ENCODE assay signal across 15 cellular contexts in genomic region chr2:60849165-60849564, GRCh38. TPM values are rescaled to one million over a fixed set of nuclear protein-coding genes. Genes with fewer than 3 reads are reported as not detected.
DNase-seq lines count a peak whose midpoint lies in the region; ATAC-seq and TF ChIP-seq lines count a peak whose summit lies in the region.
"Had no signal": no experiment of that assay in that cellular context is flagged by ENCODE, and none has a peak within 500 bp of the region (broad histone marks: within the 10 kb centered on the region; RNA-seq: fewer than 3 reads in every experiment).

No MANE protein-coding gene starts in this region.

- peaks cover 5% of the 10 kb centered on the region for H3K4me1 Mint-ChIP-seq in activated CD4-positive, alpha-beta T cell treated with anti-CD3 and anti-CD28 coated beads, Interleukin-2, amount 10 ng/mL, durations not matched to agents 24 days and 14 days
- H3K4me1 Mint-ChIP-seq in activated CD4-positive, alpha-beta T cell treated with anti-CD3 and anti-CD28 coated beads for 36 hours, result peaks cover 4% of the 10 kb centered on the region
- H3K4me1 Mint-ChIP-seq in stimulated activated memory B cell treated with anti-CD40 and anti-IgM and Interleukin-4, amounts not matched to agents 10 μg/mL and 1 μg/mL and 100 μg/mL, for 72 hours, result peaks cover 43% of the 10 kb centered on the region
- H3K4me1 Mint-ChIP-seq in activated CD8-positive, alpha-beta memory T cell treated with anti-CD3 and anti-CD28 coated beads, Interleukin-2, amount 10 ng/mL, durations not matched to agents 7 days and 5 days, result no peaks in the 10 kb centered on the region
- peaks cover 9% of the 10 kb centered on the region for H3K4me1 Mint-ChIP-seq in activated T-cell treated with anti-CD3 and anti-CD28 coated beads, Interleukin-2, amount 50 U/mL, for 24 hours (ENCODE audit: low read depth)

- ATAC-seq in activated CD4-positive, alpha-beta T cell treated with anti-CD3 and anti-CD28 coated beads for 36 hours, result no peak
- ATAC-seq in stimulated activated memory B cell treated with anti-CD40 and anti-IgM and Interleukin-4, amounts not matched to agents 10 μg/mL and 1 μg/mL and 100 μg/mL, for 72 hours, result no peak
- no peak for ATAC-seq in activated CD8-positive, alpha-beta memory T cell treated with anti-CD3 and anti-CD28 coated beads, Interleukin-2, amount 10 ng/mL, durations not matched to agents 7 days and 5 days
- ATAC-seq in GM19023 (IDR thresholded peaks at IDR 0.05; ENCODE audit: unreplicated experiment), result no peak
- ATAC-seq: PC-3 had no signal

- no peak overlapping the region for H3K4me3 ChIP-seq in fibroblast of mammary gland (ENCODE audit: control insufficient read depth, low read depth, low read length)

- CTCF ChIA-PET in activated CD4-positive, alpha-beta T cell treated with anti-CD3 and anti-CD28 coated beads for 36 hours (lab: Charles Lee), result interaction anchor here (1.2 kb wide), 1 partner anchor 10 kb away, joined by 3 read pairs; no protein-coding TSS in a partner anchor
- CTCF ChIA-PET in activated CD8-positive, alpha-beta memory T cell treated with anti-CD3 and anti-CD28 coated beads, Interleukin-2, amount 10 ng/mL, durations not matched to agents 7 days and 5 days (lab: Charles Lee), result interaction anchor here (1.8 kb wide), 1 partner anchor 150 kb away, joined by 5 read pairs; no protein-coding TSS in a partner anchor

- POLR2A ChIA-PET in activated CD4-positive, alpha-beta T cell treated with anti-CD3 and anti-CD28 coated beads for 36 hours (lab: Charles Lee), result no interaction called here

- peaks cover 2% of the 10 kb centered on the region for H3K27me3 Mint-ChIP-seq in activated CD4-positive, alpha-beta T cell treated with anti-CD3 and anti-CD28 coated beads, Interleukin-2, amount 10 ng/mL, durations not matched to agents 24 days and 14 days
- no peaks in the 10 kb centered on the region for H3K27me3 Mint-ChIP-seq in activated CD4-positive, alpha-beta T cell treated with anti-CD3 and anti-CD28 coated beads for 36 hours
- H3K27me3 Mint-ChIP-seq in stimulated activated memory B cell treated with anti-CD40 and anti-IgM and Interleukin-4, amounts not matched to agents 10 μg/mL and 1 μg/mL and 100 μg/mL, for 72 hours, result no peaks in the 10 kb centered on the region
- peaks cover 3% of the 10 kb centered on the region for H3K27me3 Mint-ChIP-seq in activated CD8-positive, alpha-beta memory T cell treated with anti-CD3 and anti-CD28 coated beads, Interleukin-2, amount 10 ng/mL, durations not matched to agents 7 days and 5 days
- no peaks in the 10 kb centered on the region for H3K27me3 Mint-ChIP-seq in activated T-cell treated with anti-CD3 and anti-CD28 coated beads, Interleukin-2, amount 50 U/mL, for 24 hours

- no peaks in the 10 kb centered on the region for H3K9me3 Mint-ChIP-seq in activated CD4-positive, alpha-beta T cell treated with anti-CD3 and anti-CD28 coated beads, Interleukin-2, amount 10 ng/mL, durations not matched to agents 24 days and 14 days
- H3K9me3 Mint-ChIP-seq in activated CD4-positive, alpha-beta T cell treated with anti-CD3 and anti-CD28 coated beads for 36 hours (ENCODE audit: low read depth), result no peaks in the 10 kb centered on the region
- H3K9me3 Mint-ChIP-seq in stimulated activated memory B cell treated with anti-CD40 and anti-IgM and Interleukin-4, amounts not matched to agents 10 μg/mL and 1 μg/mL and 100 μg/mL, for 72 hours, result no peaks in the 10 kb centered on the region
- H3K9me3 Mint-ChIP-seq in activated CD8-positive, alpha-beta memory T cell treated with anti-CD3 and anti-CD28 coated beads, Interleukin-2, amount 10 ng/mL, durations not matched to agents 7 days and 5 days (ENCODE audit: low read depth), result no peaks in the 10 kb centered on the region
- H3K9me3 Mint-ChIP-seq in activated T-cell treated with anti-CD3 and anti-CD28 coated beads, Interleukin-2, amount 50 U/mL, for 24 hours, result no peaks in the 10 kb centered on the region

- H3K27ac Mint-ChIP-seq in activated CD4-positive, alpha-beta T cell treated with anti-CD3 and anti-CD28 coated beads, Interleukin-2, amount 10 ng/mL, durations not matched to agents 24 days and 14 days, result peak overlapping the region; percentile 9
- no peak overlapping the region for H3K27ac Mint-ChIP-seq in activated CD4-positive, alpha-beta T cell treated with anti-CD3 and anti-CD28 coated beads for 36 hours
- H3K27ac Mint-ChIP-seq in stimulated activated memory B cell treated with anti-CD40 and anti-IgM and Interleukin-4, amounts not matched to agents 10 μg/mL and 1 μg/mL and 100 μg/mL, for 72 hours, result peak overlapping the region; percentile 11
- H3K27ac Mint-ChIP-seq in activated CD8-positive, alpha-beta memory T cell treated with anti-CD3 and anti-CD28 coated beads, Interleukin-2, amount 10 ng/mL, durations not matched to agents 7 days and 5 days, result no peak overlapping the region
- no peak overlapping the region for H3K27ac Mint-ChIP-seq in activated T-cell treated with anti-CD3 and anti-CD28 coated beads, Interleukin-2, amount 50 U/mL, for 24 hours

- no peaks in the 10 kb centered on the region for H3K36me3 Mint-ChIP-seq in activated CD4-positive, alpha-beta T cell treated with anti-CD3 and anti-CD28 coated beads, Interleukin-2, amount 10 ng/mL, durations not matched to agents 24 days and 14 days (ENCODE audit: low read depth)
- no peaks in the 10 kb centered on the region for H3K36me3 Mint-ChIP-seq in activated CD4-positive, alpha-beta T cell treated with anti-CD3 and anti-CD28 coated beads for 36 hours (ENCODE audit: low read depth)
- peaks cover 4% of the 10 kb centered on the region for H3K36me3 Mint-ChIP-seq in stimulated activated memory B cell treated with anti-CD40 and anti-IgM and Interleukin-4, amounts not matched to agents 10 μg/mL and 1 μg/mL and 100 μg/mL, for 72 hours
- no peaks in the 10 kb centered on the region for H3K36me3 Mint-ChIP-seq in activated CD8-positive, alpha-beta memory T cell treated with anti-CD3 and anti-CD28 coated beads, Interleukin-2, amount 10 ng/mL, durations not matched to agents 7 days and 5 days
- H3K36me3 Mint-ChIP-seq in activated T-cell treated with anti-CD3 and anti-CD28 coated beads, Interleukin-2, amount 50 U/mL, for 24 hours (ENCODE audit: low read depth), result no peaks in the 10 kb centered on the region

- intact Hi-C loops in activated CD4-positive, alpha-beta T cell treated with anti-CD3 and anti-CD28 coated beads, Interleukin-2, amount 10 ng/mL, durations not matched to agents 24 days and 14 days (cut with micrococcal nuclease), result no loop called here
- intact Hi-C loops in activated CD4-positive, alpha-beta T cell treated with anti-CD3 and anti-CD28 coated beads for 36 hours (cut with DNase I, micrococcal nuclease), result no loop called here

- TF ChIP-seq CTCF in fibroblast of mammary gland (conservative IDR thresholded peaks at IDR 0.05; ENCODE audit: control insufficient read depth, insufficient read depth, low read depth, low read length), result no peak

- H3K4me3 Mint-ChIP-seq in activated CD4-positive, alpha-beta T cell treated with anti-CD3 and anti-CD28 coated beads, Interleukin-2, amount 10 ng/mL, durations not matched to agents 24 days and 14 days, result no peak overlapping the region
- H3K4me3 Mint-ChIP-seq in activated CD4-positive, alpha-beta T cell treated with anti-CD3 and anti-CD28 coated beads for 36 hours, result no peak overlapping the region
- H3K4me3 Mint-ChIP-seq in stimulated activated memory B cell treated with anti-CD40 and anti-IgM and Interleukin-4, amounts not matched to agents 10 μg/mL and 1 μg/mL and 100 μg/mL, for 72 hours, result no peak overlapping the region
- no peak overlapping the region for H3K4me3 Mint-ChIP-seq in activated CD8-positive, alpha-beta memory T cell treated with anti-CD3 and anti-CD28 coated beads, Interleukin-2, amount 10 ng/mL, durations not matched to agents 7 days and 5 days
- H3K4me3 Mint-ChIP-seq in activated T-cell treated with anti-CD3 and anti-CD28 coated beads, Interleukin-2, amount 50 U/mL, for 24 hours, result no peak overlapping the region

- DNase-seq in activated CD4-positive, alpha-beta T cell treated with anti-CD3 and anti-CD28 coated beads, Interleukin-2, amount 10 ng/mL, durations not matched to agents 24 days and 14 days, result no peak
- DNase-seq in activated CD4-positive, alpha-beta T cell treated with anti-CD3 and anti-CD28 coated beads for 36 hours, result no peak
- peak; percentile 61 for DNase-seq in amniotic epithelial cell (ENCODE audit: low read depth)
- DNase-seq in fibroblast of mammary gland (ENCODE audit: low read depth), result peak; percentile 43
- no peak for DNase-seq in activated CD8-positive, alpha-beta memory T cell treated with anti-CD3 and anti-CD28 coated beads, Interleukin-2, amount 10 ng/mL, durations not matched to agents 7 days and 5 days
- no peak for DNase-seq in activated T-cell treated with anti-CD3 and anti-CD28 coated beads, Interleukin-2, amount 50 U/mL, for 24 hours
- DNase-seq: Caco-2, GDM1, H7, NCI-H1048, NCI-H226, NCI-H526 treated with DMSO at 0.1 percent for 48 hours, PC-3 had no signal

RNA-seq across cellular contexts. Expression of gene REL, which starts 32.2 kb away (rescaled TPM):
- 84.9 and 88.7 TPM in 2 replicates for total RNA-seq in activated CD4-positive, alpha-beta T cell treated with anti-CD3 and anti-CD28 coated beads, Interleukin-2, amount 10 ng/mL, durations not matched to agents 24 days and 14 days
- 10 to 100 TPM; 42.7 to 55.9 TPM for total RNA-seq in activated CD4-positive, alpha-beta T cell treated with anti-CD3 and anti-CD28 coated beads for 36 hours
- total RNA-seq in activated CD8-positive, alpha-beta memory T cell treated with anti-CD3 and anti-CD28 coated beads, Interleukin-2, amount 10 ng/mL, durations not matched to agents 7 days and 5 days, result 10 to 100 TPM; 22.1 to 31.9 TPM

Comparison
In these comparisons a context has a peak if more than half of its experiments do, and no peak if none do; other contexts are left out.
1. H3K27ac Mint-ChIP-seq: peak in activated CD4-positive, alpha-beta T cell treated with anti-CD3 and anti-CD28 coated beads, Interleukin-2, amount 10 ng/mL, durations not matched to agents 24 days and 14 days (single experiment) and stimulated activated memory B cell treated with anti-CD40 and anti-IgM and Interleukin-4, amounts not matched to agents 10 μg/mL and 1 μg/mL and 100 μg/mL, for 72 hours (single experiment); none in activated CD4-positive, alpha-beta T cell treated with anti-CD3 and anti-CD28 coated beads for 36 hours (single experiment), activated CD8-positive, alpha-beta memory T cell treated with anti-CD3 and anti-CD28 coated beads, Interleukin-2, amount 10 ng/mL, durations not matched to agents 7 days and 5 days (single experiment) and activated T-cell treated with anti-CD3 and anti-CD28 coated beads, Interleukin-2, amount 50 U/mL, for 24 hours (single experiment).
2. DNase-seq: peak in amniotic epithelial cell (single experiment) and fibroblast of mammary gland (single experiment); none in activated CD4-positive, alpha-beta T cell treated with anti-CD3 and anti-CD28 coated beads, Interleukin-2, amount 10 ng/mL, durations not matched to agents 24 days and 14 days (single experiment), activated CD4-positive, alpha-beta T cell treated with anti-CD3 and anti-CD28 coated beads for 36 hours (single experiment), activated CD8-positive, alpha-beta memory T cell treated with anti-CD3 and anti-CD28 coated beads, Interleukin-2, amount 10 ng/mL, durations not matched to agents 7 days and 5 days (single experiment) and activated T-cell treated with anti-CD3 and anti-CD28 coated beads, Interleukin-2, amount 50 U/mL, for 24 hours (single experiment).